In genomic region chr9:95507456-95508241, GRCh38 we compare ENCODE assay signal across 1 cellular context.
TF ChIP-seq lines count a peak whose summit lies in the region.

No MANE protein-coding gene starts in this region.

TF ChIP-seq in HepG2, 621 proteins besides CTCF, POLR2A, EP300 and RAD21 (continued from another document and continues in another):
- TF ChIP-seq NFAT5 (CRISPR knock-in tag; IDR thresholded peaks at IDR 0.05) (no peak), MYPOP (CRISPR knock-in tag; IDR thresholded peaks at IDR 0.05) (no peak), ELF1 (CRISPR knock-in tag; IDR thresholded peaks at IDR 0.05) (no peak), CSRNP1 (CRISPR knock-in tag; IDR thresholded peaks at IDR 0.05) (no peak), ZNF639 (CRISPR knock-in tag; conservative IDR thresholded peaks at IDR 0.05) (no peak), PAWR (CRISPR knock-in tag; IDR thresholded peaks at IDR 0.05; ENCODE audit: borderline replicate concordance) (no peak), HMGXB4 (CRISPR knock-in tag; IDR thresholded peaks at IDR 0.05; ENCODE audit: borderline replicate concordance in 1 of 2, low read depth in 1 of 2) (no peak; a peak in 1 of 4 replicates), SAP130 (CRISPR knock-in tag; IDR thresholded peaks at IDR 0.05; ENCODE audit: low read depth) (peak; percentile 69; the same call in 1 of the 2 replicates), SNRNP70 (IDR thresholded peaks at IDR 0.05; ENCODE audit: low read depth, low read length) (no peak), ZNF772 (CRISPR knock-in tag; IDR thresholded peaks at IDR 0.05) (no peak), ZNF33A (CRISPR knock-in tag; IDR thresholded peaks at IDR 0.05; ENCODE audit: borderline replicate concordance) (0 out of 2 replicates have a peak, but pooled peaks have one; percentile 38), KDM2A (CRISPR knock-in tag; IDR thresholded peaks at IDR 0.05; ENCODE audit: borderline replicate concordance, low read depth) (no peak), BHLHE40 (IDR thresholded peaks at IDR 0.05; ENCODE audit: low read length) (no peak), PLRG1 (conservative IDR thresholded peaks at IDR 0.05) (no peak), NR2F2 (IDR thresholded peaks at IDR 0.05; ENCODE audit: borderline replicate concordance, low read depth) (peak; percentile 9; the same call in 1 of the 2 replicates), MAFF (IDR thresholded peaks at IDR 0.05; ENCODE audit: low read depth, low read length) (no peak), MEIS2 (CRISPR knock-in tag; IDR thresholded peaks at IDR 0.05) (no peak), ZMYM3 (CRISPR knock-in tag; IDR thresholded peaks at IDR 0.05) (no peak), ZNF709 (CRISPR knock-in tag; IDR thresholded peaks at IDR 0.05) (no peak), ZNF7 (CRISPR knock-in tag; IDR thresholded peaks at IDR 0.05) (no peak), AGO2 (optimal IDR thresholded peaks at IDR 0.05; ENCODE audit: low read depth, low read length) (peak; percentile 33), ARNT2 (CRISPR knock-in tag; IDR thresholded peaks at IDR 0.05; ENCODE audit: low read depth) (no peak), SKI (IDR thresholded peaks at IDR 0.05; ENCODE audit: partially characterized antibody) (no peak), TMF1 (CRISPR knock-in tag; IDR thresholded peaks at IDR 0.05; ENCODE audit: low read depth) (no peak), KLF6 (CRISPR knock-in tag; IDR thresholded peaks at IDR 0.05) (no peak), NKX3-1 (CRISPR knock-in tag; IDR thresholded peaks at IDR 0.05) (no peak), TFE3 (CRISPR knock-in tag; IDR thresholded peaks at IDR 0.05) (no peak), ZNF530 (CRISPR knock-in tag; IDR thresholded peaks at IDR 0.05; ENCODE audit: low read depth) (no peak), DNMT1 (CRISPR knock-in tag; IDR thresholded peaks at IDR 0.05) (no peak), RBM22 (optimal IDR thresholded peaks at IDR 0.05; ENCODE audit: low read length) (no peak), NPAS2 (CRISPR knock-in tag; IDR thresholded peaks at IDR 0.05; ENCODE audit: borderline replicate concordance) (no peak), ZFP82 (CRISPR knock-in tag; IDR thresholded peaks at IDR 0.05; ENCODE audit: borderline replicate concordance) (no peak), ZFY (CRISPR knock-in tag; IDR thresholded peaks at IDR 0.05) (peak; percentile 47; the same call in 1 of the 2 replicates), CBFB (CRISPR knock-in tag; IDR thresholded peaks at IDR 0.05) (no peak), PRDM4 (CRISPR knock-in tag; IDR thresholded peaks at IDR 0.05; ENCODE audit: borderline replicate concordance) (no peak), MEIS1 (CRISPR knock-in tag; IDR thresholded peaks at IDR 0.05; ENCODE audit: borderline replicate concordance) (no peak), PLSCR1 (CRISPR knock-in tag; IDR thresholded peaks at IDR 0.05; ENCODE audit: borderline replicate concordance) (no peak), ZBTB34 (CRISPR knock-in tag; IDR thresholded peaks at IDR 0.05) (no peak; the same call in 1 of the 2 replicates), FOXJ3 (CRISPR knock-in tag; IDR thresholded peaks at IDR 0.05; ENCODE audit: borderline replicate concordance) (no peak), ZBTB33 (CRISPR knock-in tag; IDR thresholded peaks at IDR 0.05) (no peak), ZIK1 (CRISPR knock-in tag; IDR thresholded peaks at IDR 0.05; ENCODE audit: borderline replicate concordance, low read depth) (no peak), ZBTB8A (CRISPR knock-in tag; IDR thresholded peaks at IDR 0.05; ENCODE audit: borderline replicate concordance, low read depth) (no peak), GABPB1 (CRISPR knock-in tag; IDR thresholded peaks at IDR 0.05) (peak; percentile 4; the same call in 1 of the 2 replicates), FOXK1 (CRISPR knock-in tag; IDR thresholded peaks at IDR 0.05; ENCODE audit: borderline replicate concordance, low read depth) (no peak), YEATS4 (CRISPR knock-in tag; IDR thresholded peaks at IDR 0.05; ENCODE audit: borderline replicate concordance) (peak; percentile 57), MZF1 (CRISPR knock-in tag; IDR thresholded peaks at IDR 0.05; ENCODE audit: borderline replicate concordance) (no peak)
